ENCODE assay signal across 8 cellular contexts in genomic region chr2:27262379-27263286, GRCh38. TPM values are rescaled to one million over a fixed set of nuclear protein-coding genes. Genes with fewer than 3 reads are reported as not detected.
DNase-seq lines count a peak whose midpoint lies in the region; ATAC-seq and TF ChIP-seq lines count a peak whose summit lies in the region.

Gene SLC30A3 (minus strand): TSS chr2:27263047. CDS start chr2:27262906, 141 bp downstream.

- H3K27ac ChIP-seq in HUES48 (ENCODE audit: low read depth, low read length) (no peak within 1 kb of the TSS), body of pancreas (no peak within 1 kb of the TSS)

- H3K9me3 Mint-ChIP-seq in Calu3 (ENCODE audit: low read depth, unreplicated experiment), result no peaks in the 10 kb centered on the region

- TF ChIP-seq CTCF in Calu3 (IDR thresholded peaks at IDR 0.05; ENCODE audit: unreplicated experiment) (no peak), body of pancreas (IDR thresholded peaks at IDR 0.05) (no peak)

- TF ChIP-seq POLR2A in body of pancreas (IDR thresholded peaks at IDR 0.05), result no peak

- BruUV-seq in Calu3 (replicated peaks; lab: Mats Ljungman, UMichigan), result no TSS peak

- WGBS in body of pancreas, 2 donors, result 1% methylated on average over 46 to 80 of the region's 96 CpGs

- intact Hi-C loops in Calu3 (cut with micrococcal nuclease; ENCODE audit: unreplicated experiment) (no loop called here), body of pancreas (cut with DNase I) (no loop called here)

- peak; percentile 53 for DNase-seq in Calu3
- DNase-seq in T-helper 9 cell, result peak; percentile 62
- peak; percentile 59 to 74 (median 61) for DNase-seq in body of pancreas
- peak; percentile 36 for DNase-seq in iris pigment epithelial cell (ENCODE audit: low read depth)
- DNase-seq in stimulated activated CD4-positive, alpha-beta T cell treated with anti-CD3 and anti-CD28 coated beads, Interleukin-15, amount 100 ng/mL, for 24 hours, result peak; percentile 88

- H3K27me3 Mint-ChIP-seq in Calu3 (ENCODE audit: unreplicated experiment), result peaks cover 43% of the 10 kb centered on the region

- H3K4me1 Mint-ChIP-seq in Calu3 (ENCODE audit: low read depth, unreplicated experiment), result peaks cover 7% of the 10 kb centered on the region

- no peaks in the 10 kb centered on the region for H3K9me3 ChIP-seq in HUES48 (ENCODE audit: control insufficient read depth, insufficient read depth, low read length)
- no peaks in the 10 kb centered on the region for H3K9me3 ChIP-seq in body of pancreas

- no peak within 1 kb of the TSS; the same call in 1 of the 2 replicates for H3K9ac ChIP-seq in HUES48 (ENCODE audit: low read depth, low read length)

- H3K36me3 Mint-ChIP-seq in Calu3 (ENCODE audit: insufficient read depth, unreplicated experiment), result peaks cover 12% of the 10 kb centered on the region

- peak; percentile 58 for ATAC-seq in body of pancreas
- ATAC-seq in HG03469 (IDR thresholded peaks at IDR 0.05; ENCODE audit: unreplicated experiment), result no peak
- no peak for ATAC-seq in HG03135 (IDR thresholded peaks at IDR 0.05; ENCODE audit: unreplicated experiment)

- CTCF ChIA-PET in Calu3 (lab: Charles Lee), result interaction anchor here (0.9 to 2.0 kb wide), 2 partner anchors 17 to 31 kb away, joined by 4 to 9 read pairs; no protein-coding TSS in a partner anchor

- H3K4me3 Mint-ChIP-seq in Calu3 (ENCODE audit: low read depth, unreplicated experiment), result peak within 1 kb of the TSS; percentile 67

- H3K4me1 ChIP-seq in HUES48 (ENCODE audit: control insufficient read depth, insufficient read depth, low read length) (peaks cover 21% of the 10 kb centered on the region), body of pancreas (peaks cover 37% of the 10 kb centered on the region)

- no peak within 1 kb of the TSS for H3K27ac Mint-ChIP-seq in Calu3 (ENCODE audit: unreplicated experiment)

- H3K4me3 ChIP-seq in HUES48 (ENCODE audit: low read depth, low read length), result peak within 1 kb of the TSS; percentile 69
- H3K4me3 ChIP-seq in body of pancreas, result peak within 1 kb of the TSS; percentile 22 to 36

- peaks cover 75% of the 10 kb centered on the region for H3K27me3 ChIP-seq in HUES48 (ENCODE audit: control insufficient read depth, insufficient read depth, low read length)
- H3K27me3 ChIP-seq in body of pancreas, result peaks cover 0 to 44% of the 10 kb centered on the region in 2 donors

- H3K36me3 ChIP-seq in HUES48 (ENCODE audit: control insufficient read depth, insufficient read depth, low read length), result no peaks in the 10 kb centered on the region
- no peaks in the 10 kb centered on the region for H3K36me3 ChIP-seq in body of pancreas (replicated peaks in 1 of 2; ENCODE audit: insufficient read depth in 1 of 2, low read depth in 2 of 2)

RNA-seq across cellular contexts. Expression of gene SLC30A3, which starts in this region (rescaled TPM):
- total RNA-seq in Calu3 (2022) (0.24 TPM in 1 of 2 replicates, not detected in the other), body of pancreas (not detected)

Comparison
In these comparisons a context has a peak if more than half of its experiments do, and no peak if none do; other contexts are left out.
1. Peak in DNase-seq in Calu3; RNA of the gene not detected or under 1 TPM.
2. Peak in DNase-seq, ATAC-seq and H3K4me3 ChIP-seq in body of pancreas; RNA of the gene not detected or under 1 TPM.
3. DNase-seq: peak in every context shown above with its lines; median percentile 88 in stimulated activated CD4-positive, alpha-beta T cell treated with anti-CD3 and anti-CD28 coated beads, Interleukin-15, amount 100 ng/mL, for 24 hours; 62 in T-helper 9 cell; 61 in body of pancreas; 53 in Calu3; 36 in iris pigment epithelial cell.